19 cellular contexts compared by ENCODE assay signal in genomic region chr16:6031567-6031966, GRCh38.
DNase-seq lines count a peak whose midpoint lies in the region; ATAC-seq lines count a peak whose summit lies in the region.
"Had no signal": no experiment of that assay in that cellular context is flagged by ENCODE, and none has a peak within 500 bp of the region (broad histone marks: within the 10 kb centered on the region; RNA-seq: fewer than 3 reads in every experiment).

No MANE protein-coding gene starts in this region.

- ATAC-seq in stimulated activated memory B cell treated with anti-CD40 and anti-IgM and Interleukin-4, amounts not matched to agents 10 μg/mL and 1 μg/mL and 100 μg/mL, for 72 hours = peak; percentile 27
- ATAC-seq: CD8-positive, alpha-beta T cell had no signal

- peak; percentile 77 for DNase-seq in G401 (ENCODE audit: low spot score)
- peak; percentile 72 for DNase-seq in cerebellar cortex (ENCODE audit: low spot score)
- no peak for DNase-seq in NCI-H524 (lab: John Stamatoyannopoulos, UW)
- DNase-seq in middle frontal gyrus (ENCODE audit: extremely low spot score, low spot score) = no peak
- no peak for DNase-seq in CD8-positive, alpha-beta memory T cell
- DNase-seq: CD4-positive, CD25-positive, alpha-beta regulatory T cell; CD8-positive, alpha-beta T cell; DMS 273 treated with DMSO at 0.1 percent for 48 hours; DMS79; EL; GF-D8; GM23248; H7; HCEC 1CT had no signal

- no peaks in the 10 kb centered on the region for H3K36me3 ChIP-seq in CD8-positive, alpha-beta memory T cell (ENCODE audit: insufficient read depth, low read length)
- H3K36me3 ChIP-seq: BLaER1 had no signal

- H3K27me3 ChIP-seq in CD8-positive, alpha-beta memory T cell (ENCODE audit: insufficient read depth, low read length, poor library complexity, severe bottlenecking) = no peaks in the 10 kb centered on the region
- H3K27me3 ChIP-seq: BLaER1 had no signal

- no peak overlapping the region for H3K27ac ChIP-seq in CD8-positive, alpha-beta memory T cell (ENCODE audit: low read depth, low read length)
- H3K27ac ChIP-seq: 22Rv1, BLaER1, C4-2B, GM23248 had no signal

- in situ Hi-C loops in G401 (cut with HindIII; ENCODE audit: low sequenced_read_pairs) = no loop called here

- no peak overlapping the region for H3K4me3 Mint-ChIP-seq in stimulated activated memory B cell treated with anti-CD40 and anti-IgM and Interleukin-4, amounts not matched to agents 10 μg/mL and 1 μg/mL and 100 μg/mL, for 72 hours
- H3K4me3 Mint-ChIP-seq in CD8-positive, alpha-beta memory T cell = no peak overlapping the region
- H3K4me3 Mint-ChIP-seq: B cell; CD8-positive, alpha-beta T cell had no signal

- H3K9me3 Mint-ChIP-seq in stimulated activated memory B cell treated with anti-CD40 and anti-IgM and Interleukin-4, amounts not matched to agents 10 μg/mL and 1 μg/mL and 100 μg/mL, for 72 hours = peaks cover 5% of the 10 kb centered on the region
- H3K9me3 Mint-ChIP-seq in CD8-positive, alpha-beta memory T cell = peaks cover 2 to 18% (median 8%) of the 10 kb centered on the region in 5 donors

- H3K27ac Mint-ChIP-seq in stimulated activated memory B cell treated with anti-CD40 and anti-IgM and Interleukin-4, amounts not matched to agents 10 μg/mL and 1 μg/mL and 100 μg/mL, for 72 hours = no peak overlapping the region
- no peak overlapping the region for H3K27ac Mint-ChIP-seq in CD8-positive, alpha-beta memory T cell
- H3K27ac Mint-ChIP-seq: B cell; CD4-positive, CD25-positive, alpha-beta regulatory T cell; CD8-positive, alpha-beta T cell had no signal

- CTCF ChIA-PET in CD8-positive, alpha-beta memory T cell (lab: Charles Lee) = no interaction called here

- H3K4me3 ChIP-seq in CD8-positive, alpha-beta memory T cell (ENCODE audit: low read length) = no peak overlapping the region
- H3K4me3 ChIP-seq: BLaER1, GM23248 had no signal

- POLR2A ChIA-PET in CD8-positive, alpha-beta memory T cell (lab: Charles Lee) = no interaction called here

- H3K4me1 ChIP-seq in CD8-positive, alpha-beta memory T cell (ENCODE audit: insufficient read depth, low read length) = no peaks in the 10 kb centered on the region
- H3K4me1 ChIP-seq: BLaER1 had no signal

- no peaks in the 10 kb centered on the region for H3K9me3 ChIP-seq in CD8-positive, alpha-beta memory T cell (ENCODE audit: low read length)
- H3K9me3 ChIP-seq: BLaER1 had no signal

- no peaks in the 10 kb centered on the region for H3K27me3 Mint-ChIP-seq in stimulated activated memory B cell treated with anti-CD40 and anti-IgM and Interleukin-4, amounts not matched to agents 10 μg/mL and 1 μg/mL and 100 μg/mL, for 72 hours
- no peaks in the 10 kb centered on the region for H3K27me3 Mint-ChIP-seq in CD8-positive, alpha-beta memory T cell
- H3K27me3 Mint-ChIP-seq: B cell; CD4-positive, CD25-positive, alpha-beta regulatory T cell had no signal

- no peaks in the 10 kb centered on the region for H3K36me3 Mint-ChIP-seq in stimulated activated memory B cell treated with anti-CD40 and anti-IgM and Interleukin-4, amounts not matched to agents 10 μg/mL and 1 μg/mL and 100 μg/mL, for 72 hours
- H3K36me3 Mint-ChIP-seq in CD8-positive, alpha-beta memory T cell = no peaks in the 10 kb centered on the region
- H3K36me3 Mint-ChIP-seq: CD4-positive, CD25-positive, alpha-beta regulatory T cell; CD8-positive, alpha-beta T cell had no signal

- no peaks in the 10 kb centered on the region for H3K4me1 Mint-ChIP-seq in stimulated activated memory B cell treated with anti-CD40 and anti-IgM and Interleukin-4, amounts not matched to agents 10 μg/mL and 1 μg/mL and 100 μg/mL, for 72 hours
- H3K4me1 Mint-ChIP-seq in CD8-positive, alpha-beta memory T cell = no peaks in the 10 kb centered on the region
- H3K4me1 Mint-ChIP-seq: B cell; CD4-positive, CD25-positive, alpha-beta regulatory T cell had no signal

Comparison
In these comparisons a context has a peak if more than half of its experiments do, and no peak if none do; other contexts are left out.
1. DNase-seq: peak in G401 (single experiment) and cerebellar cortex (single experiment); none in NCI-H524 (0 of 2), middle frontal gyrus (single experiment) and CD8-positive, alpha-beta memory T cell (0 of 5).